9 cellular contexts compared by ENCODE assay signal in the genomic region with DNA sequence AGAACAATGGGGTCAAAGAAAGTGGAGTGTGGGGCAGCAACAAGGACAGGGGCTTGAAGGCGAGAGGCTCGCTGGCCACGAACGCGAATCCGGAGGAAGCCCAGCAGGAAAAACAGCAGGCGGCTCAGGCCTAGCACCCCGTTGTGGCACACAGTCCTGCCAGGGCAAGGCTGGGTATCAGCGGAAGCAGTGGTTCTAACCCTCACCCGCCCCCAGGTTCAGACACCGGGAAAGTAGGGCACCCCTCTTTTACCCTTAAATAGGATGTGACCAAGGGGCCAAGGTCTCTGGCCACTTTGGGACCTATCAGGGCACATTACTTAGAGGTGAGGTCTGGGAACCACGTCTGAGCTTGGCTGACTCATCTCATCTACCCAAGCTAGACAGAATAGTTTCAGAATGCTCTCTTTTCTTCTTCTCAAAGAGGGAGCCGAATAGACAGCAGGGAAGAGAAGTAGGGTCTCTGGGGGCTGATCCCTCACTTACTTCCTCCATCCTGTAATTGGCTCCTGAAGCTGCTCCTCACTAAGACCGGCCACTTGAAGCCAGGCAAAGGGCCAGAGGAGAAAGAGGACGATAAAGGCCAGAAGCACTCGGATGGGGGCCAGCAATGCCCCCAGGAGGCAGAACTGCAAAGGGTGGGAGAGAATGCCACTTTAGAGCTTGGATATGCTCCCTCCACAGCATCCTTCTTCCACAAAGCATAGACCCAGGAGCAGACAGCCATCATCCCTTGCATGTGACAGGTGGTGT. TPM values are rescaled to one million over a fixed set of nuclear protein-coding genes. Genes with fewer than 3 reads are reported as not detected.
DNase-seq lines count a peak whose midpoint lies in the region; ATAC-seq and TF ChIP-seq lines count a peak whose summit lies in the region.
"Had no signal": no experiment of that assay in that cellular context is flagged by ENCODE, and none has a peak within 500 bp of the region (broad histone marks: within the 10 kb centered on the region; RNA-seq: fewer than 3 reads in every experiment).

No MANE protein-coding gene starts in this region.

- H4K20me1 ChIP-seq in H9 (ENCODE audit: control insufficient read depth, insufficient read depth, insufficient read length): no peaks in the 10 kb centered on the region

- H3T11ph ChIP-seq in H9 (ENCODE audit: low read length): no peak overlapping the region

- H3K4me2 ChIP-seq in H9 (ENCODE audit: insufficient read depth, insufficient read length, low read length): peak overlapping the region; percentile 76

- no peak for DNase-seq in AG04449 (ENCODE audit: low read depth, low spot score)
- DNase-seq in H9: no peak
- DNase-seq in activated naive CD8-positive, alpha-beta T cell treated with anti-CD3 and anti-CD28 coated beads for 36 hours: no peak
- DNase-seq in immature natural killer cell: no peak
- no peak for DNase-seq in aorta
- no peak for DNase-seq in NCI-H2196 treated with DMSO at 0.1 percent for 48 hours (lab: John Stamatoyannopoulos, UW; ENCODE audit: unreplicated experiment)
- no peak for DNase-seq in A172 (ENCODE audit: low spot score)

- H3K27me3 Mint-ChIP-seq in H9 (ENCODE audit: low read depth) (no peaks in the 10 kb centered on the region; the same call in 1 of the 2 replicates), immature natural killer cell (ENCODE audit: low read depth in 3 of 3) (peaks cover 2 to 4% (median 3%) of the 10 kb centered on the region in 3 donors)
- H3K27me3 Mint-ChIP-seq in activated naive CD8-positive, alpha-beta T cell treated with anti-CD3 and anti-CD28 coated beads for 36 hours: no peaks in the 10 kb centered on the region

- no peak overlapping the region for H2BK20ac ChIP-seq in H9 (ENCODE audit: low read depth, low read length, poor library complexity, severe bottlenecking)

- WGBS in H9 (ENCODE audit: extremely low coverage, insufficient read length, low lambda C conversion rate): no CpG with 5 or more reads among the region's 16 CpGs
- 77 to 79% methylated on average over 16 of the region's 16 CpGs for WGBS in aorta, 2 donors

- H3K4me3 ChIP-seq in AG04449 (ENCODE audit: low read depth, low read length) (peak overlapping the region; percentile 89), aorta (ENCODE audit: low read length in 2 of 2) (no peak overlapping the region)

- H2BK12ac ChIP-seq in H9 (ENCODE audit: insufficient read length, low read depth, low read length): no peak overlapping the region

- H2BK15ac ChIP-seq in H9 (ENCODE audit: low read depth, low read length): no peak overlapping the region

- no peak overlapping the region for H3K4ac ChIP-seq in H9 (ENCODE audit: low read depth, low read length)

- H3K9me3 ChIP-seq in H9 (ENCODE audit: control insufficient read depth, low read depth, low read length) (no peaks in the 10 kb centered on the region), aorta (ENCODE audit: control insufficient read depth, low read length) (no peaks in the 10 kb centered on the region)
- H3K9me3 ChIP-seq: gastroesophageal sphincter had no signal

- CTCF ChIA-PET in AG04449 (lab: Yijun Ruan, JAX): interaction anchor here (1.0 to 5.0 kb wide), 4 partner anchors 22 to 255 kb away, joined by 3 to 54 read pairs (median 26); partner anchors contain the start of genes NOP10 and NUTM1

- peaks cover 12% of the 10 kb centered on the region for H3K23me2 ChIP-seq in H9 (ENCODE audit: insufficient read length, low read depth, low read length, poor library complexity, severe bottlenecking)

- peaks cover 6% of the 10 kb centered on the region; the same call in 1 of the 2 replicates for H3K79me2 ChIP-seq in H9 (ENCODE audit: insufficient read depth, low read length)

- H3K27ac ChIP-seq in H9 (ENCODE audit: insufficient read length, low read depth, low read length) (no peak overlapping the region), aorta (ENCODE audit: low read depth in 1 of 2, low read length in 2 of 2) (no peak overlapping the region)

- H3K36me3 Mint-ChIP-seq in H9 (ENCODE audit: insufficient read depth in 1 of 3, low read depth in 3 of 3) (peaks cover 14 to 35% (median 34%) of the 10 kb centered on the region in 3 experiments; a peak in 6 of 7 replicates), immature natural killer cell (peaks cover 4 to 15% (median 11%) of the 10 kb centered on the region in 3 donors)
- peaks cover 15% of the 10 kb centered on the region for H3K36me3 Mint-ChIP-seq in activated naive CD8-positive, alpha-beta T cell treated with anti-CD3 and anti-CD28 coated beads for 36 hours

- H2BK5ac ChIP-seq in H9 (ENCODE audit: insufficient read length, low read length): no peak overlapping the region

- H3K27me3 ChIP-seq in H9 (ENCODE audit: insufficient read depth, low read length) (no peaks in the 10 kb centered on the region), aorta (ENCODE audit: control insufficient read depth in 1 of 2, insufficient read depth in 2 of 2, low read length in 1 of 2) (no peaks in the 10 kb centered on the region)
- H3K27me3 ChIP-seq: gastroesophageal sphincter had no signal

- peaks cover 6% of the 10 kb centered on the region; the same call in 1 of the 2 replicates for H3K4me1 ChIP-seq in H9 (ENCODE audit: insufficient read depth, low read length)
- H3K4me1 ChIP-seq in aorta (ENCODE audit: control insufficient read depth in 1 of 2, insufficient read depth in 2 of 2, low read length in 2 of 2): no peaks in the 10 kb centered on the region

- ATAC-seq in aorta (ENCODE audit: low FRiP score) (no peak), GM21360 (IDR thresholded peaks at IDR 0.05; ENCODE audit: unreplicated experiment) (no peak)

- POLR2A ChIA-PET in AG04449 (lab: Yijun Ruan, JAX): interaction anchor here (1.9 kb wide), 1 partner anchor 28 kb away, joined by 7 read pairs; the partner anchor contains the start of gene SLC12A6

- peaks cover 21 to 30% of the 10 kb centered on the region in 2 experiments for H3K4me1 Mint-ChIP-seq in H9
- peaks cover 25% of the 10 kb centered on the region for H3K4me1 Mint-ChIP-seq in activated naive CD8-positive, alpha-beta T cell treated with anti-CD3 and anti-CD28 coated beads for 36 hours
- peaks cover 29 to 38% of the 10 kb centered on the region in 2 donors for H3K4me1 Mint-ChIP-seq in immature natural killer cell

- no peak overlapping the region for H3K9ac ChIP-seq in H9 (ENCODE audit: extremely low read depth, insufficient read length, low read length)

- H4K5ac ChIP-seq in H9 (ENCODE audit: insufficient read length, low read depth, low read length): no peak overlapping the region

- H3K79me1 ChIP-seq in H9 (ENCODE audit: insufficient read depth, low read depth, low read length, poor library complexity, severe bottlenecking): peaks cover 9% of the 10 kb centered on the region

- H3K4me3 Mint-ChIP-seq in H9 (peak overlapping the region; percentile 96 to 97), immature natural killer cell (peak overlapping the region; percentile 90 to 94 (median 94))
- peak overlapping the region; percentile 99 for H3K4me3 Mint-ChIP-seq in activated naive CD8-positive, alpha-beta T cell treated with anti-CD3 and anti-CD28 coated beads for 36 hours

- H2AFZ ChIP-seq in H9 (ENCODE audit: low read length): no peak overlapping the region

- no peak for TF ChIP-seq CTCF in AG04449 (IDR thresholded peaks at IDR 0.05; ENCODE audit: insufficient read depth, low read length, missing control alignments)
- TF ChIP-seq CTCF in H9 (conservative IDR thresholded peaks at IDR 0.05): no peak

- H3K23ac ChIP-seq in H9 (ENCODE audit: insufficient read length, low read depth, low read length): no peak overlapping the region

- H3K18ac ChIP-seq in H9 (ENCODE audit: insufficient read length, low read depth, low read length): no peak overlapping the region

- no peak overlapping the region for H3K56ac ChIP-seq in H9 (ENCODE audit: insufficient read length, low read depth, low read length)

- H3K36me3 ChIP-seq in aorta (ENCODE audit: control insufficient read depth in 1 of 2, insufficient read depth in 2 of 2, low read length in 1 of 2): peaks cover 0 to 3% of the 10 kb centered on the region in 2 donors

- no peak overlapping the region for H4K91ac ChIP-seq in H9 (ENCODE audit: insufficient read length, low read depth, low read length)

- no peak overlapping the region for H2BK120ac ChIP-seq in H9 (ENCODE audit: low read depth, low read length, poor library complexity, severe bottlenecking)

- intact Hi-C loops in aorta (cut with DNase I): loop anchor here (5.0 to 10.0 kb wide), 3 partner anchors 128 to 308 kb away; partner anchors contain the start of genes EMC7 (in 2 of the 2) and PGBD4 (in 2 of the 2)

- H3K9me3 Mint-ChIP-seq in H9: no peaks in the 10 kb centered on the region; a peak in 1 of 5 replicates
- no peaks in the 10 kb centered on the region for H3K9me3 Mint-ChIP-seq in activated naive CD8-positive, alpha-beta T cell treated with anti-CD3 and anti-CD28 coated beads for 36 hours
- H3K9me3 Mint-ChIP-seq in immature natural killer cell: no peaks in the 10 kb centered on the region

- no peak overlapping the region for H2AK5ac ChIP-seq in H9 (ENCODE audit: insufficient read length, low read length)

- H4K8ac ChIP-seq in H9 (replicated peaks; ENCODE audit: insufficient read length, low read depth, low read length): no peak overlapping the region

- H3K14ac ChIP-seq in H9 (ENCODE audit: insufficient read depth, low read length): no peak overlapping the region

- H3K27ac Mint-ChIP-seq in H9 (peak overlapping the region in 1 of 3 experiments; percentile 65; a peak in 1 of 7 replicates), immature natural killer cell (peak overlapping the region; percentile 45 to 84 (median 78))
- H3K27ac Mint-ChIP-seq in activated naive CD8-positive, alpha-beta T cell treated with anti-CD3 and anti-CD28 coated beads for 36 hours: no peak overlapping the region

RNA-seq across cellular contexts. Expression of gene LPCAT4, which starts 1.7 kb away (rescaled TPM):
- 62.2 and 71.1 TPM in 2 replicates for total RNA-seq in H9 (2021)
- total RNA-seq in activated naive CD8-positive, alpha-beta T cell treated with anti-CD3 and anti-CD28 coated beads for 36 hours: 10 to 100 TPM; 49.8 to 49.9 TPM
- polyA plus RNA-seq in immature natural killer cell: 1 to 10 TPM; 7.0 to 9.2 (median 7.3) TPM
- total RNA-seq in aorta: 10 to 100 TPM; 32.1 to 78.6 TPM
- polyA plus RNA-seq in aorta: 10 to 100 TPM in 1 of 2 donors, 1 to 10 TPM in 1; 7.6 to 37.5 TPM
- total RNA-seq in A172 (2014; rRNA removed; shearing (Covaris generic)): 8.9 and 9.8 TPM in 2 replicates

RNA-seq across cellular contexts. Expression of gene NUTM1, which starts 22.1 kb away (rescaled TPM):
- 0.26 and 0.46 TPM in 2 replicates for total RNA-seq in H9 (2021)
- not detected for total RNA-seq in activated naive CD8-positive, alpha-beta T cell treated with anti-CD3 and anti-CD28 coated beads for 36 hours
- polyA plus RNA-seq in immature natural killer cell: not detected
- not detected for total RNA-seq in aorta
- not detected for polyA plus RNA-seq in aorta
- not detected in 2 replicates for total RNA-seq in A172 (2014; rRNA removed; shearing (Covaris generic))

RNA-seq across cellular contexts. Expression of gene NOP10, which starts 22.3 kb away (rescaled TPM):
- 215 and 235 TPM in 2 replicates for total RNA-seq in H9 (2021)
- total RNA-seq in activated naive CD8-positive, alpha-beta T cell treated with anti-CD3 and anti-CD28 coated beads for 36 hours: 100 to 1,000 TPM; 285 to 303 TPM
- 100 to 1,000 TPM; 350 to 457 (median 379) TPM for polyA plus RNA-seq in immature natural killer cell
- total RNA-seq in aorta: 100 to 1,000 TPM in 1 of 2 donors, 10 to 100 TPM in 1; 95.6 to 105 TPM
- 100 to 1,000 TPM; 167 to 284 TPM for polyA plus RNA-seq in aorta
- total RNA-seq in A172 (2014; rRNA removed; shearing (Covaris generic)): 341 and 382 TPM in 2 replicates

RNA-seq across cellular contexts. Expression of gene SLC12A6, which starts 27.7 kb away (rescaled TPM):
- total RNA-seq in H9 (2021) (8.4 and 11.1 TPM in 2 replicates), aorta (10 to 100 TPM; 40.5 to 46.0 TPM)
- total RNA-seq in activated naive CD8-positive, alpha-beta T cell treated with anti-CD3 and anti-CD28 coated beads for 36 hours: 10 to 100 TPM; 19.2 to 20.1 TPM
- polyA plus RNA-seq in immature natural killer cell (1 to 10 TPM in 2 of 3 donors, under 1 TPM in 1; 0.35 to 7.8 (median 3.3) TPM), aorta (10 to 100 TPM; 14.8 to 20.0 TPM)
- 5.7 and 7.6 TPM in 2 replicates for total RNA-seq in A172 (2014; rRNA removed; shearing (Covaris generic))
